In the genomic region with DNA sequence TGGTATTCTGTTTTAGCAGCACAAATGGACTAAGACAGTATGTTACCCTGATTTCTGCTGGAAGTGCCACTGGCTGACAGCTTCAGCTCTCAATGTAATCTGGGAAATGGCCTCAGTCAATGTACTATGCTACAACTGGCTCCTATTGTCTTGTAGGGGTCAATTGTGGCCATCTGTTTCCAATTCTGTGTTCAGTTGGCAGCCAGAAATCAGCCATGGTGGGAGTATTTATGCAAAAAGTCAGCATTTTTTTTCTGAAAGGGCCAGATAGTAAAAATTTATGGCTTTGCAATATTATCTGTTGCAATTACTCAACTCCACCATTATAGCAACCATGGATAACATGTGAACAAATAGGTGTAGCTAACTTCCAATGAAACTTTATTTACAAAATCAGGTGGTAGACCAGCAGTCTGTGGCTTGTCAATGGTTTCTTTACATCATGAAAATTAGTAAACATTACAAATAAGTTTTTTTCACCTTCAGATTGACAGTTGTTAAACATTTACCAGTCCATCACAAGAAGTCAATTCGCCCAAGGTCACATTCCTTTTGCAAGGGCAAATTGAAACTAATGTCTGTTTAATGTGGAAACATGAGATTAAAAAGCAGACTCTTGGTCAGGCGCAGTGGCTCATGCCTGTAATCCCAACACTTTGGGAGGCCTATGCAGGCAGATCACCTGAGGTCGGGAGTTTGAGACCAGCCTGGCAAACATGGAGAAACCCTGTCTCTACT, we compare ENCODE assay signal across 17 cellular contexts. TPM values are rescaled to one million over a fixed set of nuclear protein-coding genes. Genes with fewer than 3 reads are reported as not detected.
A peak's percentile ranks its signal among the peaks of the same experiment; 100 is the strongest.
DNase-seq lines count a peak whose midpoint lies in the region; TF ChIP-seq lines count a peak whose summit lies in the region.
"Had no signal": no experiment of that assay in that cellular context is flagged by ENCODE, and none has a peak within 500 bp of the region (broad histone marks: within the 10 kb centered on the region; RNA-seq: fewer than 3 reads in every experiment).

No MANE protein-coding gene starts in this region.

- no peaks in the 10 kb centered on the region for H3K4me1 ChIP-seq in hepatocyte (ENCODE audit: insufficient read depth)
- H3K4me1 ChIP-seq in breast epithelium, result no peaks in the 10 kb centered on the region
- H3K4me1 ChIP-seq: A549, BE2C had no signal

- H3K27me3 Mint-ChIP-seq in nephron (ENCODE audit: low read depth) (peaks cover 10% of the 10 kb centered on the region), immature natural killer cell (ENCODE audit: low read depth in 3 of 3) (peaks cover 0 to 9% (median 0%) of the 10 kb centered on the region in 3 donors)

- H3K27ac ChIP-seq in VCaP (peak overlapping the region; percentile 75), hepatocyte (peak overlapping the region; percentile 41), breast epithelium (no peak overlapping the region)
- H3K27ac ChIP-seq: A549, HL-60 had no signal

- no peaks in the 10 kb centered on the region for H3K79me2 ChIP-seq in hepatocyte

- TF ChIP-seq CTCF in VCaP (conservative IDR thresholded peaks at IDR 0.05) (no peak), hepatocyte (IDR thresholded peaks at IDR 0.05; ENCODE audit: poor library complexity) (no peak), nephron (IDR thresholded peaks at IDR 0.05; ENCODE audit: unreplicated experiment in 3 of 3) (no peak), breast epithelium (IDR thresholded peaks at IDR 0.05) (no peak)

- peaks cover 4% of the 10 kb centered on the region for H3K36me3 Mint-ChIP-seq in nephron (ENCODE audit: low read depth)
- H3K36me3 Mint-ChIP-seq in immature natural killer cell, result no peaks in the 10 kb centered on the region
- H3K36me3 Mint-ChIP-seq: CD14-positive monocyte; CD8-positive, alpha-beta T cell had no signal

- H3K9me3 Mint-ChIP-seq in nephron (peaks cover 13% of the 10 kb centered on the region), immature natural killer cell (peaks cover 0 to 5% (median 0%) of the 10 kb centered on the region in 6 donors)

- DNase-seq in hepatocyte (ENCODE audit: low spot score) (no peak), immature natural killer cell (no peak), breast epithelium (ENCODE audit: low spot score in 2 of 2) (no peak), cerebellar cortex (ENCODE audit: low spot score) (no peak)
- DNase-seq: BE2C; CD8-positive, alpha-beta T cell; COR-L47; DND-41; GDM1; HCEC 1CT; HFFc6 had no signal

- H3K4me2 ChIP-seq in hepatocyte, result no peak overlapping the region
- H3K4me2 ChIP-seq: A549 had no signal

- intact Hi-C loops in breast epithelium (cut with DNase I; ENCODE audit: low total_unique reads), result no loop called here

- H3K9me3 ChIP-seq in hepatocyte (ENCODE audit: low read depth) (peaks cover 9% of the 10 kb centered on the region), breast epithelium (peaks cover 9% of the 10 kb centered on the region in 2 donors)
- H3K9me3 ChIP-seq: A549, BE2C had no signal

- H3K36me3 ChIP-seq in hepatocyte (replicated peaks; ENCODE audit: insufficient read depth, low read depth), result no peaks in the 10 kb centered on the region
- H3K36me3 ChIP-seq in breast epithelium, result no peaks in the 10 kb centered on the region
- H3K36me3 ChIP-seq: BE2C had no signal

- no peak overlapping the region for H2AFZ ChIP-seq in hepatocyte

- no peaks in the 10 kb centered on the region for H3K9me2 ChIP-seq in hepatocyte (replicated peaks; ENCODE audit: insufficient read depth)

- H3K4me1 Mint-ChIP-seq in nephron (peaks cover 7% of the 10 kb centered on the region), immature natural killer cell (no peaks in the 10 kb centered on the region)
- H3K4me1 Mint-ChIP-seq: CD14-positive monocyte had no signal

- H3K4me3 ChIP-seq in hepatocyte (no peak overlapping the region), breast epithelium (no peak overlapping the region)
- H3K4me3 ChIP-seq: A549 had no signal

- WGBS in hepatocyte (ENCODE audit: low lambda C conversion rate, missing lambda C conversion rate), result 66% methylated on average over 3 of the region's 3 CpGs

- H3K27me3 ChIP-seq in hepatocyte (no peaks in the 10 kb centered on the region), breast epithelium (no peaks in the 10 kb centered on the region)
- H3K27me3 ChIP-seq: BE2C had no signal

- H4K20me1 ChIP-seq in hepatocyte (ENCODE audit: insufficient read depth, poor library complexity, severe bottlenecking), result no peaks in the 10 kb centered on the region

- H3K27ac Mint-ChIP-seq in nephron (peak overlapping the region; percentile 53 to 92 (median 78)), immature natural killer cell (no peak overlapping the region)
- H3K27ac Mint-ChIP-seq: CD14-positive monocyte; CD8-positive, alpha-beta T cell; HFFc6 had no signal

- H3K4me3 Mint-ChIP-seq in nephron (no peak overlapping the region), immature natural killer cell (no peak overlapping the region)
- H3K4me3 Mint-ChIP-seq: CD14-positive monocyte; CD8-positive, alpha-beta T cell; HFFc6 had no signal

- no peak for TF ChIP-seq POLR2A in breast epithelium (IDR thresholded peaks at IDR 0.05)

RNA-seq across cellular contexts. Expression of a gene that starts 58.3 kb away (rescaled TPM):
- 5.2 and 6.6 TPM in 2 replicates for total RNA-seq in hepatocyte
- 1.1 and 4.1 TPM in 2 replicates for polyA plus RNA-seq in hepatocyte
- polyA plus RNA-seq in immature natural killer cell, result not detected
- 100 to 1,000 TPM in 1 of 3 donors, 10 to 100 TPM in 2; 31.7 to 106 (median 59.6) TPM for total RNA-seq in breast epithelium
- total RNA-seq: HFFc6 had no signal
- polyA plus RNA-seq: A549, AG04450, CD14-positive monocyte had no signal

Comparison
In these comparisons a context has a peak if more than half of its experiments do, and no peak if none do; other contexts are left out.
1. H3K27ac ChIP-seq: peak in VCaP (single experiment) and hepatocyte (single experiment); none in breast epithelium (0 of 2).
2. H3K27ac Mint-ChIP-seq: peak in nephron (3 of 3); none in immature natural killer cell (0 of 6).